Comparison of ENCODE assay signal across 23 cellular contexts in the genomic region with DNA sequence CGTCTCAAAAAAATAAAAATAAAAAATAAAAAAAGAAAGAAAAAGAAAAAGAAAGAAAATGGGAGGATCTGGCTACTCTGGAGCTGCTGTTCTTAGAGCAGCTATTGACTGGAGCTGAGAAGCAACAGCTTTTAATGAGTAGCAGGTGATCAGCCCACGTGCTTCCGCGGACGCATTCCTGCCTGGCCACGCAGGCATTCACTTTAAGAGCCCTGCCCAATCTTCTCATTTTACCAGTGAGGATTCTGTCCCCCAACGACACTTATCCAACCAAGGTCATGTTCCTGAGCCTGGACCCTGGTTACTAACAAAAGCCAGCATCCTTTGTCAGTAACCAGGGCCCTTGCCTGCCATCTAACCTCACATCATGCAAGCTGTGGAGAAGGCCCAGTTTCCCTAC.
DNase-seq lines count a peak whose midpoint lies in the region; ATAC-seq, FAIRE-seq and TF ChIP-seq lines count a peak whose summit lies in the region.
"Had no signal": no experiment of that assay in that cellular context is flagged by ENCODE, and none has a peak within 500 bp of the region (broad histone marks: within the 10 kb centered on the region; RNA-seq: fewer than 3 reads in every experiment).

No MANE protein-coding gene starts in this region.

- TF ChIP-seq EP300 in K562 (IDR thresholded peaks at IDR 0.05; ENCODE audit: low read length), result no peak

- no peak for FAIRE-seq in K562 (lab: Jason Lieb, UNC)

- no peak for TF ChIP-seq RAD21 in K562 (CRISPR knock-in tag; conservative IDR thresholded peaks at IDR 0.05 in 1 of 2, IDR thresholded peaks at IDR 0.05 in 1 of 2)

- H3K4me1 Mint-ChIP-seq in glutamatergic neuron (ENCODE audit: low read depth, unreplicated experiment), result peaks cover 50% of the 10 kb centered on the region
- H3K4me1 Mint-ChIP-seq: activated CD4-positive, alpha-beta T cell treated with anti-CD3 and anti-CD28 coated beads, Interleukin-2, amount 10 ng/mL, durations not matched to agents 7 days and 5 days; activated CD8-positive, alpha-beta memory T cell treated with anti-CD3 and anti-CD28 coated beads, Interleukin-2, amount 10 ng/mL, durations not matched to agents 7 days and 5 days; activated naive CD4-positive, alpha-beta T cell treated with anti-CD3 and anti-CD28 coated beads, Interleukin-2, amount 50 U/mL, for 24 hours; B cell; IgD-negative memory B cell; stimulated activated naive CD8-positive, alpha-beta T cell treated with anti-CD3 and anti-CD28 coated beads, Interleukin-15, amount 100 ng/mL, for 72 hours had no signal

- H3K9me3 ChIP-seq in K562 (replicated peaks; ENCODE audit: control insufficient read depth, insufficient read depth, low read depth, low read length) (no peaks in the 10 kb centered on the region), thyroid gland (no peaks in the 10 kb centered on the region)
- H3K9me3 ChIP-seq: heart right ventricle, MG63 had no signal

- no peak overlapping the region for H3K9ac ChIP-seq in K562 (ENCODE audit: insufficient read depth in 1 of 2, low read depth in 2 of 2, low read length in 2 of 2)
- H3K9ac ChIP-seq: neural progenitor cell had no signal

- no peak for TF ChIP-seq POLR2A in K562 (conservative IDR thresholded peaks at IDR 0.05)
- no peak for TF ChIP-seq POLR2A in thyroid gland (IDR thresholded peaks at IDR 0.05)

- H3K9me1 ChIP-seq in K562 (ENCODE audit: control insufficient read depth, insufficient read depth, low read length), result no peaks in the 10 kb centered on the region

- H3K79me2 ChIP-seq in K562 (ENCODE audit: control insufficient read depth, insufficient read depth, low read length), result no peaks in the 10 kb centered on the region

- H3K4me1 ChIP-seq in K562 (replicated peaks in 1 of 2; ENCODE audit: control insufficient read depth in 2 of 2, insufficient read depth in 2 of 2, low read length in 2 of 2) (no peaks in the 10 kb centered on the region; a peak in 1 of 5 replicates), thyroid gland (no peaks in the 10 kb centered on the region)

- no peak overlapping the region for H3K4me3 Mint-ChIP-seq in glutamatergic neuron (ENCODE audit: unreplicated experiment)
- H3K4me3 Mint-ChIP-seq: activated CD4-positive, alpha-beta T cell treated with anti-CD3 and anti-CD28 coated beads, Interleukin-2, amount 10 ng/mL, durations not matched to agents 7 days and 5 days; activated CD8-positive, alpha-beta memory T cell treated with anti-CD3 and anti-CD28 coated beads, Interleukin-2, amount 10 ng/mL, durations not matched to agents 7 days and 5 days; activated naive CD4-positive, alpha-beta T cell treated with anti-CD3 and anti-CD28 coated beads, Interleukin-2, amount 50 U/mL, for 24 hours; B cell; IgD-negative memory B cell; neural progenitor cell; stimulated activated naive CD8-positive, alpha-beta T cell treated with anti-CD3 and anti-CD28 coated beads, Interleukin-15, amount 100 ng/mL, for 72 hours; T-helper 17 cell had no signal

- H3K27ac Mint-ChIP-seq in glutamatergic neuron (ENCODE audit: unreplicated experiment), result peak overlapping the region; percentile 62
- H3K27ac Mint-ChIP-seq: activated CD4-positive, alpha-beta T cell treated with anti-CD3 and anti-CD28 coated beads, Interleukin-2, amount 10 ng/mL, durations not matched to agents 7 days and 5 days; activated CD8-positive, alpha-beta memory T cell treated with anti-CD3 and anti-CD28 coated beads, Interleukin-2, amount 10 ng/mL, durations not matched to agents 7 days and 5 days; activated naive CD4-positive, alpha-beta T cell treated with anti-CD3 and anti-CD28 coated beads, Interleukin-2, amount 50 U/mL, for 24 hours; B cell; IgD-negative memory B cell; neural progenitor cell; T-helper 17 cell had no signal

- intact Hi-C loops in K562 (cut with micrococcal nuclease) (loop anchor here (1.0 kb wide), 1 partner anchor 39 kb away; no protein-coding TSS in a partner anchor), thyroid gland (cut with DNase I) (no loop called here)

- H3K27me3 ChIP-seq in K562 (ENCODE audit: control insufficient read depth in 2 of 2, insufficient read depth in 2 of 2, low read length in 2 of 2), result peaks cover 5 to 22% of the 10 kb centered on the region in 2 experiments; a peak in 3 of 5 replicates
- H3K27me3 ChIP-seq in thyroid gland, result no peaks in the 10 kb centered on the region
- H3K27me3 ChIP-seq: heart right ventricle, MG63, neural progenitor cell had no signal

- H3K27ac ChIP-seq in K562 (ENCODE audit: extremely low read depth, low read depth, low read length) (no peak overlapping the region), thyroid gland (no peak overlapping the region)
- H3K27ac ChIP-seq: neural progenitor cell had no signal

- H3K27me3 Mint-ChIP-seq in glutamatergic neuron (ENCODE audit: unreplicated experiment), result peaks cover 14% of the 10 kb centered on the region
- H3K27me3 Mint-ChIP-seq: activated CD4-positive, alpha-beta T cell treated with anti-CD3 and anti-CD28 coated beads, Interleukin-2, amount 10 ng/mL, durations not matched to agents 7 days and 5 days; activated naive CD4-positive, alpha-beta T cell treated with anti-CD3 and anti-CD28 coated beads, Interleukin-2, amount 50 U/mL, for 24 hours had no signal

- WGBS in K562 (ENCODE audit: insufficient coverage, low coverage, missing lambda C conversion rate), result 50% methylated on average over 5 of the region's 7 CpGs
- 75 to 84% methylated on average over 7 of the region's 7 CpGs for WGBS in thyroid gland, 2 donors

- DNase-seq in GM03348 (ENCODE audit: low spot score) (peak; percentile 71), K562 (ENCODE audit: extremely low read depth in 1 of 4, low spot score in 3 of 4) (no peak), glutamatergic neuron (no peak), retinal pigment epithelial cell (ENCODE audit: low read depth) (peak; percentile 15), LoVo (ENCODE audit: low spot score) (no peak), nucleus accumbens (lab: John Stamatoyannopoulos, UW) (no peak), thyroid gland (no peak)
- DNase-seq: activated CD4-positive, alpha-beta T cell treated with anti-CD3 and anti-CD28 coated beads, Interleukin-2, amount 10 ng/mL, durations not matched to agents 7 days and 5 days; activated CD8-positive, alpha-beta memory T cell treated with anti-CD3 and anti-CD28 coated beads, Interleukin-2, amount 10 ng/mL, durations not matched to agents 7 days and 5 days; effector CD4-positive, alpha-beta T cell; GOT3; MG63; NCI-H146; NCI-H2171; NCI-H524 treated with DMSO at 0.1 percent for 48 hours; stimulated activated naive CD8-positive, alpha-beta T cell treated with anti-CD3 and anti-CD28 coated beads, Interleukin-15, amount 100 ng/mL, for 72 hours; T-helper 17 cell had no signal

- BruUV-seq in K562 (replicated peaks; lab: Mats Ljungman, UMichigan), result no TSS peak

- TF ChIP-seq CTCF in K562 (IDR thresholded peaks at IDR 0.05 in 2 of 3, conservative IDR thresholded peaks at IDR 0.05 in 1 of 3; ENCODE audit: insufficient read depth in 2 of 3, low read depth in 1 of 3, low read length in 3 of 3) (no peak), glutamatergic neuron (IDR thresholded peaks at IDR 0.05; ENCODE audit: partially characterized antibody, unreplicated experiment) (no peak), retinal pigment epithelial cell (conservative IDR thresholded peaks at IDR 0.05; ENCODE audit: low read depth, low read length) (no peak), thyroid gland (IDR thresholded peaks at IDR 0.05) (no peak)

- POLR2A ChIA-PET in K562 (lab: Yijun Ruan, JAX), result interaction anchor here (0.5 kb wide), 1 partner anchor 101 kb away, joined by 4 read pairs; no protein-coding TSS in a partner anchor

- H3K9me3 Mint-ChIP-seq in glutamatergic neuron (ENCODE audit: unreplicated experiment), result peaks cover 8% of the 10 kb centered on the region
- H3K9me3 Mint-ChIP-seq: activated CD4-positive, alpha-beta T cell treated with anti-CD3 and anti-CD28 coated beads, Interleukin-2, amount 10 ng/mL, durations not matched to agents 7 days and 5 days; activated naive CD4-positive, alpha-beta T cell treated with anti-CD3 and anti-CD28 coated beads, Interleukin-2, amount 50 U/mL, for 24 hours; IgD-negative memory B cell; neural progenitor cell; stimulated activated naive CD8-positive, alpha-beta T cell treated with anti-CD3 and anti-CD28 coated beads, Interleukin-15, amount 100 ng/mL, for 72 hours had no signal

- H3K4me3 ChIP-seq in K562 (no peak overlapping the region), retinal pigment epithelial cell (ENCODE audit: low read length) (no peak overlapping the region), thyroid gland (replicated peaks in 1 of 3) (no peak overlapping the region)
- H3K4me3 ChIP-seq: heart right ventricle, MG63, neural progenitor cell had no signal

- ATAC-seq in K562 (peak; percentile 43; the same call in 2 of the 3 replicates), HG03378 (IDR thresholded peaks at IDR 0.05; ENCODE audit: unreplicated experiment) (no peak)
- ATAC-seq: activated CD8-positive, alpha-beta memory T cell treated with anti-CD3 and anti-CD28 coated beads, Interleukin-2, amount 10 ng/mL, durations not matched to agents 7 days and 5 days; stimulated activated naive CD8-positive, alpha-beta T cell treated with anti-CD3 and anti-CD28 coated beads, Interleukin-15, amount 100 ng/mL, for 72 hours; T-helper 17 cell had no signal

- H3K4me2 ChIP-seq in K562 (ENCODE audit: insufficient read depth, low read length), result no peak overlapping the region
- H3K4me2 ChIP-seq: neural progenitor cell had no signal

- in situ Hi-C loops in K562 (cut with MboI), result no loop called here

- H2AFZ ChIP-seq in K562 (ENCODE audit: low read depth, low read length), result peak overlapping the region; percentile 64; the same call in 1 of the 2 replicates
- H2AFZ ChIP-seq: neural progenitor cell had no signal

- H3K36me3 Mint-ChIP-seq in glutamatergic neuron (ENCODE audit: unreplicated experiment), result no peaks in the 10 kb centered on the region
- H3K36me3 Mint-ChIP-seq: activated CD8-positive, alpha-beta memory T cell treated with anti-CD3 and anti-CD28 coated beads, Interleukin-2, amount 10 ng/mL, durations not matched to agents 7 days and 5 days; activated naive CD4-positive, alpha-beta T cell treated with anti-CD3 and anti-CD28 coated beads, Interleukin-2, amount 50 U/mL, for 24 hours; IgD-negative memory B cell; neural progenitor cell had no signal

- CTCF ChIA-PET in K562 (lab: Yijun Ruan, JAX; ENCODE audit: low intra/inter-chr PET ratio), result interaction anchor here (0.7 to 1.0 kb wide), 2 partner anchors 39 to 40 kb away, joined by 4 to 6 read pairs; no protein-coding TSS in a partner anchor

- no peaks in the 10 kb centered on the region for H3K36me3 ChIP-seq in K562 (ENCODE audit: control insufficient read depth, insufficient read depth, low read length)
- no peaks in the 10 kb centered on the region for H3K36me3 ChIP-seq in thyroid gland
- H3K36me3 ChIP-seq: heart right ventricle, MG63, neural progenitor cell had no signal

- H4K20me1 ChIP-seq in K562 (replicated peaks; ENCODE audit: control insufficient read depth, insufficient read depth, low read length), result no peaks in the 10 kb centered on the region

TF ChIP-seq in K562, 482 proteins besides CTCF, POLR2A, EP300 and RAD21 (continues in another document):
- TF ChIP-seq MCM5 (IDR thresholded peaks at IDR 0.05; ENCODE audit: low read depth), result no peak
- TF ChIP-seq CBX5 (IDR thresholded peaks at IDR 0.05; ENCODE audit: borderline replicate concordance, low read depth), result no peak
- TF ChIP-seq ZC3H4 (CRISPR knock-in tag; IDR thresholded peaks at IDR 0.05; ENCODE audit: borderline replicate concordance), result no peak
- TF ChIP-seq HDAC1 (IDR thresholded peaks at IDR 0.05), result no peak
- TF ChIP-seq MEF2D (tag; conservative IDR thresholded peaks at IDR 0.05; ENCODE audit: low read depth), result no peak

Comparison
In these comparisons a context has a peak if more than half of its experiments do, and no peak if none do; other contexts are left out.
1. DNase-seq: peak in GM03348 (single experiment) and retinal pigment epithelial cell (single experiment); none in K562 (0 of 4), glutamatergic neuron (single experiment), LoVo (single experiment), nucleus accumbens (0 of 56) and thyroid gland (0 of 2).